Comparison of ENCODE assay signal across 1 cellular context in the genomic region with DNA sequence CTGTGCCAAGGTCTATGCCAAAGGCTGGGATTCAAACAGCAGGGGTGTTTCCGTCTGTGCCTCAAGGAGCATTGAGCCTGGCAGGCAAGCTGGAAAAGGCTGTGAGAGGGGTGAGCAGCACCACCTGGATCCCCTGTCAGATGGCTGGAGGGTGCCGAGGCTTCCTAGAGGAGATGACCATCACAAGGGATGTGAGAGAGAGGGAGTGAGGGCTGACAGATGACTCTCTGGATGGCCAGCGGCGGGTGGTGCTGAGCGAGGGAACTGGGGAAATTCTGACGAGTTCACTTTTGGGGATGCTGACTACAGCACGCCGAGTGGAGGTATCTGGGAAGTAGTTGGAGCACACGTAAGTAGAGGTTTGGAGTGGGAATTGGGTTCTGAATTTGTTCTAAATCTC.
TF ChIP-seq lines count a peak whose summit lies in the region.

No MANE protein-coding gene starts in this region.

TF ChIP-seq in GM23338, 12 proteins besides CTCF, POLR2A, EP300 and RAD21 (continued from another document):
- TF ChIP-seq ZNF462 (CRISPR knock-in tag; IDR thresholded peaks at IDR 0.05), result no peak
- TF ChIP-seq ZNF114 (CRISPR knock-in tag; IDR thresholded peaks at IDR 0.05), result no peak
- TF ChIP-seq, protein P1, sequence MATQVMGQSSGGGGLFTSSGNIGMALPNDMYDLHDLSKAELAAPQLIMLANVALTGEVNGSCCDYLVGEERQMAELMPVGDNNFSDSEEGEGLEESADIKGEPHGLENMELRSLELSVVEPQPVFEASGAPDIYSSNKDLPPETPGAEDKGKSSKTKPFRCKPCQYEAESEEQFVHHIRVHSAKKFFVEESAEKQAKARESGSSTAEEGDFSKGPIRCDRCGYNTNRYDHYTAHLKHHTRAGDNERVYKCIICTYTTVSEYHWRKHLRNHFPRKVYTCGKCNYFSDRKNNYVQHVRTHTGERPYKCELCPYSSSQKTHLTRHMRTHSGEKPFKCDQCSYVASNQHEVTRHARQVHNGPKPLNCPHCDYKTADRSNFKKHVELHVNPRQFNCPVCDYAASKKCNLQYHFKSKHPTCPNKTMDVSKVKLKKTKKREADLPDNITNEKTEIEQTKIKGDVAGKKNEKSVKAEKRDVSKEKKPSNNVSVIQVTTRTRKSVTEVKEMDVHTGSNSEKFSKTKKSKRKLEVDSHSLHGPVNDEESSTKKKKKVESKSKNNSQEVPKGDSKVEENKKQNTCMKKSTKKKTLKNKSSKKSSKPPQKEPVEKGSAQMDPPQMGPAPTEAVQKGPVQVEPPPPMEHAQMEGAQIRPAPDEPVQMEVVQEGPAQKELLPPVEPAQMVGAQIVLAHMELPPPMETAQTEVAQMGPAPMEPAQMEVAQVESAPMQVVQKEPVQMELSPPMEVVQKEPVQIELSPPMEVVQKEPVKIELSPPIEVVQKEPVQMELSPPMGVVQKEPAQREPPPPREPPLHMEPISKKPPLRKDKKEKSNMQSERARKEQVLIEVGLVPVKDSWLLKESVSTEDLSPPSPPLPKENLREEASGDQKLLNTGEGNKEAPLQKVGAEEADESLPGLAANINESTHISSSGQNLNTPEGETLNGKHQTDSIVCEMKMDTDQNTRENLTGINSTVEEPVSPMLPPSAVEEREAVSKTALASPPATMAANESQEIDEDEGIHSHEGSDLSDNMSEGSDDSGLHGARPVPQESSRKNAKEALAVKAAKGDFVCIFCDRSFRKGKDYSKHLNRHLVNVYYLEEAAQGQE (IDR thresholded peaks at IDR 0.05; ENCODE audit: unreplicated experiment), result no peak
